Comparison of ENCODE assay signal across 18 cellular contexts in the genomic region with DNA sequence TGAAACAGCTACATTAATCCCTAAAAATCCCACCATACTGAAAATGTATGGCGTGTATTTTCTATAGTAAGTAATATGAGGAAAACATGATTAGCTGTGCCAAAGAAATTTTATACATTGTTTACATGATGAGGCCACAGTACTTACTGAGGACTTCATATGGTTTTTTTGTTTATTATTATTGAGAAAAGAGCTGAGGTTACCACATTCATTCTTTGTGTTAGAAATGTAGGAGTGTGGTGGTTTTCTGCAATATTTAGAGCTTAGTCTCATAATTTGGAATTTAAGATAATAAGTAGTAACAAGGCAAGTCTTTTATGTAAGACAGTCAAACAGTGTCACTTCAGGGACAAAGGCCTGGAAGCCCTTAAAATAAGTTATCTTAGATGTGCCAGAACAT. TPM values are rescaled to one million over a fixed set of nuclear protein-coding genes. Genes with fewer than 3 reads are reported as not detected.
DNase-seq lines count a peak whose midpoint lies in the region; ATAC-seq and TF ChIP-seq lines count a peak whose summit lies in the region.
"Had no signal": no experiment of that assay in that cellular context is flagged by ENCODE, and none has a peak within 500 bp of the region (broad histone marks: within the 10 kb centered on the region; RNA-seq: fewer than 3 reads in every experiment).

No MANE protein-coding gene starts in this region.

- DNase-seq in HCEC 1CT (peak; percentile 41), amniotic epithelial cell (ENCODE audit: low read depth) (peak; percentile 14), fibroblast of lung (ENCODE audit: low read depth in 2 of 2) (peak; percentile 13 to 68)
- DNase-seq: CD8-positive, alpha-beta T cell; COR-L47; DMS79 treated with DMSO at 0.1 percent for 48 hours; GDM1; GOT3; HFFc6; Karpas-422 had no signal

- no peak overlapping the region for H3K4me2 ChIP-seq in fibroblast of lung (ENCODE audit: extremely low read depth, insufficient read depth, low read length)
- H3K4me2 ChIP-seq: A549 had no signal

- no peaks in the 10 kb centered on the region for H3K4me1 ChIP-seq in fibroblast of lung (ENCODE audit: control insufficient read depth, extremely low read depth, insufficient read depth, low read length)
- H3K4me1 ChIP-seq: A549, HAP-1 had no signal

- H3K36me3 Mint-ChIP-seq in nephron (ENCODE audit: low read depth): no peaks in the 10 kb centered on the region

- H2AFZ ChIP-seq in fibroblast of lung (ENCODE audit: low read length): no peak overlapping the region

- H3K27me3 Mint-ChIP-seq in nephron (ENCODE audit: low read depth): no peaks in the 10 kb centered on the region

- H3K4me3 Mint-ChIP-seq in nephron: no peak overlapping the region
- H3K4me3 Mint-ChIP-seq: CD14-positive monocyte; CD8-positive, alpha-beta T cell; HFFc6 had no signal

- no peaks in the 10 kb centered on the region for H3K27me3 ChIP-seq in fibroblast of lung (ENCODE audit: control insufficient read depth, insufficient read depth, low read length)

- no peaks in the 10 kb centered on the region for H3K79me2 ChIP-seq in fibroblast of lung (ENCODE audit: control insufficient read depth, insufficient read depth, low read length)

- ATAC-seq in HG02885 (IDR thresholded peaks at IDR 0.05; ENCODE audit: poor library complexity, unreplicated experiment) (no peak), GM19397 (IDR thresholded peaks at IDR 0.05; ENCODE audit: unreplicated experiment) (no peak), GM18858 (IDR thresholded peaks at IDR 0.05; ENCODE audit: unreplicated experiment) (no peak)
- ATAC-seq: A549; CD8-positive, alpha-beta T cell; HepG2 had no signal

- H3K36me3 ChIP-seq in fibroblast of lung (ENCODE audit: control insufficient read depth, insufficient read depth, low read length): no peaks in the 10 kb centered on the region
- H3K36me3 ChIP-seq: HAP-1 had no signal

- no peak overlapping the region for H3K4me3 ChIP-seq in fibroblast of lung (replicated peaks in 1 of 4; ENCODE audit: control extremely low read depth in 1 of 4, insufficient read depth in 1 of 4, low read depth in 3 of 4, low read length in 4 of 4)
- H3K4me3 ChIP-seq: A549, HAP-1 had no signal

- no peaks in the 10 kb centered on the region for H3K4me1 Mint-ChIP-seq in nephron
- H3K4me1 Mint-ChIP-seq: CD14-positive monocyte had no signal

- H3K9ac ChIP-seq in fibroblast of lung (ENCODE audit: insufficient read depth, low read length): no peak overlapping the region

- H3K27ac ChIP-seq in fibroblast of lung (ENCODE audit: insufficient read depth, low read length): no peak overlapping the region
- H3K27ac ChIP-seq: A549 had no signal

- peaks cover 7% of the 10 kb centered on the region for H3K9me3 Mint-ChIP-seq in nephron
- H3K9me3 Mint-ChIP-seq: HFFc6 had no signal

- TF ChIP-seq CTCF in fibroblast of lung (conservative IDR thresholded peaks at IDR 0.05 in 1 of 2, IDR thresholded peaks at IDR 0.05 in 1 of 2; ENCODE audit: low read depth in 1 of 2, low read length in 2 of 2) (no peak), nephron (IDR thresholded peaks at IDR 0.05; ENCODE audit: unreplicated experiment in 3 of 3) (no peak)

- H4K20me1 ChIP-seq in fibroblast of lung (ENCODE audit: control insufficient read depth, extremely low read depth, insufficient read depth, low read length): no peaks in the 10 kb centered on the region

- H3K27ac Mint-ChIP-seq in nephron: peak overlapping the region in 2 of 3 experiments; percentile 56 to 77
- H3K27ac Mint-ChIP-seq: CD8-positive, alpha-beta T cell; HFFc6 had no signal

- H3K9me3 ChIP-seq in fibroblast of lung (ENCODE audit: control insufficient read depth, insufficient read depth, low read depth, low read length): no peaks in the 10 kb centered on the region
- H3K9me3 ChIP-seq: A549, HAP-1 had no signal

RNA-seq across cellular contexts. Expression of a gene that starts 45.0 kb away (rescaled TPM):
- 4.1 and 6.3 TPM in 2 replicates for total RNA-seq in fibroblast of lung
- polyA plus RNA-seq in fibroblast of lung: 9.9 and 10.2 TPM in 2 replicates
- polyA plus RNA-seq in fibroblast of lung (2012): 7.1 and 11.0 TPM in 2 replicates
- 0.43 and 0.59 TPM in 2 replicates for polyA minus RNA-seq in fibroblast of lung (ENCODE audit: low replicate concordance)

RNA-seq across cellular contexts. Expression of a gene that starts 45.2 kb away (rescaled TPM):
- 11.3 and 13.9 TPM in 2 replicates for total RNA-seq in fibroblast of lung
- polyA plus RNA-seq in fibroblast of lung: 5.5 and 14.8 TPM in 2 replicates
- 8.0 and 17.5 TPM in 2 replicates for polyA plus RNA-seq in fibroblast of lung (2012)
- 1.1 and 1.8 TPM in 2 replicates for polyA minus RNA-seq in fibroblast of lung (ENCODE audit: low replicate concordance)
